ENCODE assay signal across 8 cellular contexts in the genomic region with DNA sequence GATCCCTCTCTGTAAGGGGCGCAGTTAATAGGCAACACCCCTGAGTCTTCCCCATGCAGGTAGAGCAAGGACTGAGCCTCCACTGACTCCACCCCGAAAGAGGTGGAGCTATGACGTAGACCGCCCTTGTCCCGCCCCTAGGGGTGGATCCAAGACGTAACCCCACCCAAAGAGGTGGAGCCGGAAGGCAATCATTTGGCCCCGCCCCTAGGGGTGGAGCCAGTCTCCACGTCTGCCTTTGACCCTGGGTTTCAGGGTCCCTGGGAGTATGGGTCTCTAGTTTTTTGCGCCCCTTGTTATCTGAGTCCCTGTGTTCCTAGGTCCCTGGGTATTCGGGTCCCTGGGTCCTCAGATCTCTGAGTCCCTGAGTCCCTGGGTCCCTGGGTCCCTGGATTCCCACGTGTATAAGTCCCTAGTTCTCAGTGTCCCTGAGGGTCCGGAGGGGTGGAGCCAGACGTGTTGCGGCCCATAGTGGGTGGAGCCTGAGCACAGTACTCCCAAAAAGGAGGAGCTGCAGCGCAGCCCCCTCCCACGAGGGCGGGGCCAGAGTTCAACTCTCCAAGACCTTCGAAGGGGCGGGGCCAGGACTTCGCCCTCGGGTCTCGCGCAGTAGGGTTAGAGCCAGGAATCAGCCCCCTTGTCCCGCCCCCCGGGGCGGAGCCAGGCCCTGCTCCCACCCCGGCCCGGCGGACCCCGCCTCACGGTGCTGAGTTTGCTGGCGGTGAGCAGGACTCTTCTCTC. TPM values are rescaled to one million over a fixed set of nuclear protein-coding genes. Genes with fewer than 3 reads are reported as not detected.
A peak's percentile ranks its signal among the peaks of the same experiment; 100 is the strongest.
DNase-seq lines count a peak whose midpoint lies in the region; ATAC-seq and TF ChIP-seq lines count a peak whose summit lies in the region.

No MANE protein-coding gene starts in this region.

- H3K79me2 ChIP-seq in MM.1S (ENCODE audit: low read length), result 0 out of 2 replicates have a peak, but pooled peaks cover 2% of the 10 kb centered on the region

- H4K20me1 ChIP-seq in MM.1S (ENCODE audit: insufficient read depth, low read length), result no peaks in the 10 kb centered on the region

- peak overlapping the region; percentile 33 for H3K27ac Mint-ChIP-seq in CD4-positive, alpha-beta T cell

- H3K9me2 ChIP-seq in MM.1S (replicated peaks; ENCODE audit: insufficient read depth, low read length), result no peaks in the 10 kb centered on the region

- CTCF ChIA-PET in CD4-positive, alpha-beta T cell (lab: Charles Lee), result no interaction called here

- no peak for TF ChIP-seq CTCF in CD4-positive, alpha-beta T cell (IDR thresholded peaks at IDR 0.05)
- TF ChIP-seq CTCF in MM.1S (IDR thresholded peaks at IDR 0.05; ENCODE audit: low read length) (no peak), lower lobe of right lung (IDR thresholded peaks at IDR 0.05) (no peak)

- H3K36me3 Mint-ChIP-seq in CD4-positive, alpha-beta T cell (ENCODE audit: low read depth), result peaks cover 32% of the 10 kb centered on the region

- H3K4me2 ChIP-seq in MM.1S (ENCODE audit: low read depth, low read length), result no peak overlapping the region

- no peaks in the 10 kb centered on the region for H3K27me3 Mint-ChIP-seq in CD4-positive, alpha-beta T cell

- no peaks in the 10 kb centered on the region for H3K27me3 ChIP-seq in CD4-positive, alpha-beta T cell (ENCODE audit: control insufficient read depth, insufficient read depth, low read length)
- H3K27me3 ChIP-seq in MM.1S (replicated peaks; ENCODE audit: insufficient read depth, low read length), result no peaks in the 10 kb centered on the region
- H3K27me3 ChIP-seq in lower lobe of right lung (ENCODE audit: low read depth), result peaks cover 21% of the 10 kb centered on the region

- H3K9me3 ChIP-seq in CD4-positive, alpha-beta T cell (ENCODE audit: control insufficient read depth, low read length), result no peaks in the 10 kb centered on the region
- no peaks in the 10 kb centered on the region for H3K9me3 ChIP-seq in MM.1S (replicated peaks; ENCODE audit: insufficient read depth, low read length)
- no peaks in the 10 kb centered on the region for H3K9me3 ChIP-seq in lower lobe of right lung

- peak; percentile 98 for ATAC-seq in CD4-positive, alpha-beta T cell (ENCODE audit: poor library complexity)
- ATAC-seq in lower lobe of right lung, result peak; percentile 93

- no peak overlapping the region for H2AFZ ChIP-seq in MM.1S (ENCODE audit: low read length)

- H3K9me3 Mint-ChIP-seq in CD4-positive, alpha-beta T cell, result no peaks in the 10 kb centered on the region

- no peak overlapping the region for H3K9ac ChIP-seq in MM.1S (ENCODE audit: low read length)

- H3K36me3 ChIP-seq in MM.1S (replicated peaks; ENCODE audit: insufficient read depth, low read length) (no peaks in the 10 kb centered on the region), lower lobe of right lung (no peaks in the 10 kb centered on the region)

- intact Hi-C loops in CD4-positive, alpha-beta T cell (cut with DNase I, micrococcal nuclease), result no loop called here
- intact Hi-C loops in lower lobe of right lung (cut with DNase I), result no loop called here

- H3K4me1 ChIP-seq in MM.1S (ENCODE audit: low read length) (peaks cover 6% of the 10 kb centered on the region; the same call in 1 of the 2 replicates), lower lobe of right lung (peaks cover 13% of the 10 kb centered on the region)

- peaks cover 29% of the 10 kb centered on the region for H3K4me1 Mint-ChIP-seq in CD4-positive, alpha-beta T cell (ENCODE audit: low read depth)

- peak overlapping the region; percentile 14 for H3K27ac ChIP-seq in CD4-positive, alpha-beta T cell (ENCODE audit: low read depth, low read length)
- H3K27ac ChIP-seq in MM.1S (ENCODE audit: low read length) (no peak overlapping the region), lower lobe of right lung (no peak overlapping the region)

- H3K4me3 ChIP-seq in MM.1S (ENCODE audit: low read length) (no peak overlapping the region), lower lobe of right lung (peak overlapping the region; percentile 31)

- peak overlapping the region; percentile 38 for H3K4me3 Mint-ChIP-seq in CD4-positive, alpha-beta T cell

- POLR2A ChIA-PET in CD4-positive, alpha-beta T cell (lab: Charles Lee), result no interaction called here

- DNase-seq in CD4-positive, alpha-beta T cell, result peak in 9 of 10 experiments; percentile 34 to 72 (median 58)
- DNase-seq in MM.1S (peak; percentile 23), lower lobe of right lung (peak; percentile 93), NCI-H1694 (lab: John Stamatoyannopoulos, UW) (no peak), mesenteric fat pad (ENCODE audit: low spot score) (no peak)
- DNase-seq in activated CD4-positive, alpha-beta T cell treated with anti-CD3 and anti-CD28 coated beads, Interleukin-2, amount 50 U/mL, for 4 hours, result peak; percentile 39
- peak; percentile 57 for DNase-seq in effector CD4-positive, alpha-beta T cell
- DNase-seq in stimulated activated CD8-positive, alpha-beta memory T cell treated with anti-CD3 and anti-CD28 coated beads, Interleukin-15, amount 100 ng/mL, for 1 hour (ENCODE audit: low read depth), result peak; percentile 39

- H3F3A ChIP-seq in MM.1S (ENCODE audit: insufficient read depth, low read length), result no peaks in the 10 kb centered on the region

RNA-seq across cellular contexts. Expression of a gene that starts 5.3 kb away (rescaled TPM):
- 100 to 1,000 TPM; 111 to 118 TPM for total RNA-seq in CD4-positive, alpha-beta T cell
- 15.1 TPM for total RNA-seq in lower lobe of right lung
- 4.5 TPM for total RNA-seq in mesenteric fat pad

RNA-seq across cellular contexts. Expression of a gene that starts 12.3 kb away (rescaled TPM):
- 1 to 10 TPM; 7.9 to 9.4 TPM for total RNA-seq in CD4-positive, alpha-beta T cell
- total RNA-seq in lower lobe of right lung (36.3 TPM), mesenteric fat pad (not detected)

RNA-seq across cellular contexts. Expression of a gene that starts 16.7 kb away (rescaled TPM):
- 10 to 100 TPM; 10.5 to 10.8 TPM for total RNA-seq in CD4-positive, alpha-beta T cell
- total RNA-seq in lower lobe of right lung (44.9 TPM), mesenteric fat pad (21.5 TPM)

RNA-seq across cellular contexts. Expression of a gene that starts 25.8 kb away (rescaled TPM):
- under 1 TPM; 0.53 to 0.88 TPM for total RNA-seq in CD4-positive, alpha-beta T cell
- total RNA-seq in lower lobe of right lung, result 1.2 TPM
- 0.48 TPM for total RNA-seq in mesenteric fat pad

RNA-seq across cellular contexts. Expression of a gene that starts 42.8 kb away (rescaled TPM):
- total RNA-seq in CD4-positive, alpha-beta T cell, result under 1 TPM; 0.30 to 0.50 TPM
- not detected for total RNA-seq in lower lobe of right lung
- not detected for total RNA-seq in mesenteric fat pad

Comparison
In these comparisons a context has a peak if more than half of its experiments do, and no peak if none do; other contexts are left out.
1. DNase-seq: peak in CD4-positive, alpha-beta T cell (9 of 10), MM.1S (single experiment), activated CD4-positive, alpha-beta T cell treated with anti-CD3 and anti-CD28 coated beads, Interleukin-2, amount 50 U/mL, for 4 hours (2 of 2), effector CD4-positive, alpha-beta T cell (single experiment), lower lobe of right lung (single experiment) and stimulated activated CD8-positive, alpha-beta memory T cell treated with anti-CD3 and anti-CD28 coated beads, Interleukin-15, amount 100 ng/mL, for 1 hour (single experiment); none in NCI-H1694 (single experiment) and mesenteric fat pad (single experiment).